Comparison of ENCODE assay signal across 30 cellular contexts in genomic region chr5:84303315-84303714, GRCh38.
DNase-seq lines count a peak whose midpoint lies in the region; ATAC-seq and TF ChIP-seq lines count a peak whose summit lies in the region.
"Had no signal": no experiment of that assay in that cellular context is flagged by ENCODE, and none has a peak within 500 bp of the region (broad histone marks: within the 10 kb centered on the region; RNA-seq: fewer than 3 reads in every experiment).

No MANE protein-coding gene starts in this region.

- no peak for TF ChIP-seq CTCF in PC-3 (conservative IDR thresholded peaks at IDR 0.05; ENCODE audit: low read depth, low read length)
- TF ChIP-seq CTCF in chondrocyte (IDR thresholded peaks at IDR 0.05) = no peak

- ATAC-seq in PC-3 = peak; percentile 35
- ATAC-seq in stimulated activated memory B cell treated with anti-CD40 and anti-IgM and Interleukin-4, amounts not matched to agents 10 μg/mL and 1 μg/mL and 100 μg/mL, for 72 hours = no peak
- no peak for ATAC-seq in naive thymus-derived CD8-positive, alpha-beta T cell
- no peak for ATAC-seq in HG02642 (IDR thresholded peaks at IDR 0.05; ENCODE audit: poor library complexity, unreplicated experiment)
- no peak for ATAC-seq in activated naive CD8-positive, alpha-beta T cell treated with anti-CD3 and anti-CD28 coated beads, Interleukin-2, amount 50 U/mL, for 24 hours
- ATAC-seq: activated CD8-positive, alpha-beta T cell treated with anti-CD3 and anti-CD28 coated beads for 36 hours; stimulated activated naive CD8-positive, alpha-beta T cell treated with anti-CD3 and anti-CD28 coated beads, Interleukin-15, amount 100 ng/mL, for 72 hours; T-helper 17 cell had no signal

- H3K4me2 ChIP-seq in PC-3 (ENCODE audit: low read length) = peak overlapping the region; percentile 61
- H3K4me2 ChIP-seq: BLaER1 had no signal

- H3K79me2 ChIP-seq in PC-3 (ENCODE audit: low read length) = no peaks in the 10 kb centered on the region

- no peak overlapping the region for H3K4me3 ChIP-seq in PC-3 (ENCODE audit: low read length)
- H3K4me3 ChIP-seq: BLaER1, SK-N-MC, skin epidermis, tibial artery had no signal

- no peaks in the 10 kb centered on the region for H3K9me2 ChIP-seq in PC-3 (replicated peaks; ENCODE audit: low read length)

- no peaks in the 10 kb centered on the region for H3K27me3 ChIP-seq in PC-3 (ENCODE audit: low read length)
- H3K27me3 ChIP-seq: BLaER1, tibial artery had no signal

- DNase-seq in ELR (ENCODE audit: low read depth) (peak; percentile 33), PC-3 (peak; percentile 75), chondrocyte (ENCODE audit: low spot score) (no peak), iris pigment epithelial cell (ENCODE audit: low read depth) (peak; percentile 18)
- no peak for DNase-seq in naive thymus-derived CD8-positive, alpha-beta T cell
- no peak for DNase-seq in activated naive CD8-positive, alpha-beta T cell treated with anti-CD3 and anti-CD28 coated beads, Interleukin-2, amount 50 U/mL, for 24 hours
- DNase-seq: ACHN; activated CD4-positive, alpha-beta T cell treated with anti-CD3 and anti-CD28 coated beads for 1 hour; activated CD8-positive, alpha-beta T cell treated with anti-CD3 and anti-CD28 coated beads for 36 hours; anterior cingulate cortex; DMS153; foreskin melanocyte; hypothalamus; KG1; NCI-H1417 treated with DMSO at 0.1 percent for 48 hours; NCI-H2081; NCI-H2227 treated with DMSO at 0.1 percent for 48 hours; RPMI8226; stimulated activated naive CD8-positive, alpha-beta T cell treated with anti-CD3 and anti-CD28 coated beads, Interleukin-15, amount 100 ng/mL, for 72 hours; T-helper 17 cell; tibial artery had no signal

- intact Hi-C loops in PC-3 (cut with micrococcal nuclease) = loop anchor here (5.0 to 10.0 kb wide), 2 partner anchors 34 to 61 kb away; no protein-coding TSS in a partner anchor

- no peak overlapping the region for H3K4me3 Mint-ChIP-seq in chondrocyte (ENCODE audit: unreplicated experiment)
- H3K4me3 Mint-ChIP-seq in stimulated activated memory B cell treated with anti-CD40 and anti-IgM and Interleukin-4, amounts not matched to agents 10 μg/mL and 1 μg/mL and 100 μg/mL, for 72 hours = no peak overlapping the region
- no peak overlapping the region for H3K4me3 Mint-ChIP-seq in naive thymus-derived CD8-positive, alpha-beta T cell
- H3K4me3 Mint-ChIP-seq in activated naive CD8-positive, alpha-beta T cell treated with anti-CD3 and anti-CD28 coated beads, Interleukin-2, amount 50 U/mL, for 24 hours = no peak overlapping the region
- H3K4me3 Mint-ChIP-seq: activated CD8-positive, alpha-beta T cell treated with anti-CD3 and anti-CD28 coated beads for 36 hours; activated naive CD4-positive, alpha-beta T cell treated with anti-CD3 and anti-CD28 coated beads, Interleukin-2, amount 50 U/mL, for 24 hours; central memory CD8-positive, alpha-beta T cell; nephron; stimulated activated naive CD8-positive, alpha-beta T cell treated with anti-CD3 and anti-CD28 coated beads, Interleukin-15, amount 100 ng/mL, for 72 hours; T-helper 17 cell had no signal

- no peak overlapping the region for H2AFZ ChIP-seq in PC-3 (ENCODE audit: low read length)

- 0 out of 2 replicates have a peak overlapping the region, but pooled peaks have one; percentile 20 for H3K27ac ChIP-seq in PC-3 (ENCODE audit: low read length)
- H3K27ac ChIP-seq: BLaER1, SK-N-MC, skin epidermis, tibial artery had no signal

- peak overlapping the region; percentile 4 for H3K27ac Mint-ChIP-seq in chondrocyte (ENCODE audit: unreplicated experiment)
- H3K27ac Mint-ChIP-seq in stimulated activated memory B cell treated with anti-CD40 and anti-IgM and Interleukin-4, amounts not matched to agents 10 μg/mL and 1 μg/mL and 100 μg/mL, for 72 hours = no peak overlapping the region
- H3K27ac Mint-ChIP-seq in naive thymus-derived CD8-positive, alpha-beta T cell = no peak overlapping the region
- H3K27ac Mint-ChIP-seq in activated naive CD8-positive, alpha-beta T cell treated with anti-CD3 and anti-CD28 coated beads, Interleukin-2, amount 50 U/mL, for 24 hours = no peak overlapping the region
- H3K27ac Mint-ChIP-seq: activated CD8-positive, alpha-beta T cell treated with anti-CD3 and anti-CD28 coated beads for 36 hours; activated naive CD4-positive, alpha-beta T cell treated with anti-CD3 and anti-CD28 coated beads, Interleukin-2, amount 50 U/mL, for 24 hours; activated T-helper 2 cell treated with anti-CD3 and anti-CD28 coated beads, Interferon-gamma antibody, Interleukin-2, Interleukin-4, amounts not matched to agents 10 μg/mL and 5 μg/mL and 100 μg/mL, durations not matched to agents 14 hours and 24 hours and 36 hours; nephron; stimulated activated naive CD8-positive, alpha-beta T cell treated with anti-CD3 and anti-CD28 coated beads, Interleukin-15, amount 100 ng/mL, for 72 hours; T-helper 17 cell had no signal

- H3K9me3 Mint-ChIP-seq in chondrocyte (ENCODE audit: low read depth) = peaks cover 3% of the 10 kb centered on the region
- peaks cover 3% of the 10 kb centered on the region for H3K9me3 Mint-ChIP-seq in stimulated activated memory B cell treated with anti-CD40 and anti-IgM and Interleukin-4, amounts not matched to agents 10 μg/mL and 1 μg/mL and 100 μg/mL, for 72 hours
- H3K9me3 Mint-ChIP-seq in naive thymus-derived CD8-positive, alpha-beta T cell = peaks cover 0 to 18% (median 0%) of the 10 kb centered on the region in 9 donors
- H3K9me3 Mint-ChIP-seq in activated naive CD8-positive, alpha-beta T cell treated with anti-CD3 and anti-CD28 coated beads, Interleukin-2, amount 50 U/mL, for 24 hours = no peaks in the 10 kb centered on the region
- H3K9me3 Mint-ChIP-seq: activated CD8-positive, alpha-beta T cell treated with anti-CD3 and anti-CD28 coated beads for 36 hours; activated T-helper 2 cell treated with anti-CD3 and anti-CD28 coated beads, Interferon-gamma antibody, Interleukin-2, Interleukin-4, amounts not matched to agents 10 μg/mL and 5 μg/mL and 100 μg/mL, durations not matched to agents 14 hours and 24 hours and 36 hours; nephron had no signal

- POLR2A ChIA-PET in PC-3 (lab: Charles Lee; ENCODE audit: unreplicated experiment) = interaction anchor here (0.6 kb wide), 1 partner anchor 968 kb away, joined by 4 read pairs; no protein-coding TSS in a partner anchor
- POLR2A ChIA-PET in naive thymus-derived CD8-positive, alpha-beta T cell (lab: Charles Lee) = no interaction called here

- peaks cover 4% of the 10 kb centered on the region for H3K36me3 Mint-ChIP-seq in chondrocyte (ENCODE audit: low read depth)
- H3K36me3 Mint-ChIP-seq in stimulated activated memory B cell treated with anti-CD40 and anti-IgM and Interleukin-4, amounts not matched to agents 10 μg/mL and 1 μg/mL and 100 μg/mL, for 72 hours = no peaks in the 10 kb centered on the region
- no peaks in the 10 kb centered on the region for H3K36me3 Mint-ChIP-seq in naive thymus-derived CD8-positive, alpha-beta T cell
- H3K36me3 Mint-ChIP-seq in activated naive CD8-positive, alpha-beta T cell treated with anti-CD3 and anti-CD28 coated beads, Interleukin-2, amount 50 U/mL, for 24 hours (ENCODE audit: low read depth) = no peaks in the 10 kb centered on the region
- H3K36me3 Mint-ChIP-seq: activated naive CD4-positive, alpha-beta T cell treated with anti-CD3 and anti-CD28 coated beads, Interleukin-2, amount 50 U/mL, for 24 hours had no signal

- no peaks in the 10 kb centered on the region for H3F3A ChIP-seq in PC-3 (ENCODE audit: low read length, unreplicated experiment)

- H3K27me3 Mint-ChIP-seq in chondrocyte (ENCODE audit: low read depth) = no peaks in the 10 kb centered on the region
- H3K27me3 Mint-ChIP-seq in stimulated activated memory B cell treated with anti-CD40 and anti-IgM and Interleukin-4, amounts not matched to agents 10 μg/mL and 1 μg/mL and 100 μg/mL, for 72 hours = no peaks in the 10 kb centered on the region
- no peaks in the 10 kb centered on the region for H3K27me3 Mint-ChIP-seq in naive thymus-derived CD8-positive, alpha-beta T cell
- no peaks in the 10 kb centered on the region for H3K27me3 Mint-ChIP-seq in activated naive CD8-positive, alpha-beta T cell treated with anti-CD3 and anti-CD28 coated beads, Interleukin-2, amount 50 U/mL, for 24 hours
- H3K27me3 Mint-ChIP-seq: activated CD8-positive, alpha-beta T cell treated with anti-CD3 and anti-CD28 coated beads for 36 hours; activated naive CD4-positive, alpha-beta T cell treated with anti-CD3 and anti-CD28 coated beads, Interleukin-2, amount 50 U/mL, for 24 hours; central memory CD8-positive, alpha-beta T cell; stimulated activated naive CD8-positive, alpha-beta T cell treated with anti-CD3 and anti-CD28 coated beads, Interleukin-15, amount 100 ng/mL, for 72 hours; T-helper 17 cell had no signal

- H4K20me1 ChIP-seq in PC-3 (ENCODE audit: low read length) = no peaks in the 10 kb centered on the region
- H4K20me1 ChIP-seq: BLaER1 had no signal

- no peak overlapping the region for H3K9ac ChIP-seq in PC-3 (ENCODE audit: low read length)
- H3K9ac ChIP-seq: BLaER1 had no signal

- H3K4me1 ChIP-seq in PC-3 (ENCODE audit: insufficient read depth, low read length) = peaks cover 30% of the 10 kb centered on the region
- H3K4me1 ChIP-seq: BLaER1 had no signal

- no TSS peak for BruUV-seq in PC-3 (replicated peaks; lab: Mats Ljungman, UMichigan)

- H3K9me3 ChIP-seq in PC-3 (ENCODE audit: low read length) = no peaks in the 10 kb centered on the region
- H3K9me3 ChIP-seq: BLaER1, tibial artery had no signal

- H3K4me1 Mint-ChIP-seq in chondrocyte (ENCODE audit: low read depth) = peaks cover 72% of the 10 kb centered on the region
- no peaks in the 10 kb centered on the region for H3K4me1 Mint-ChIP-seq in stimulated activated memory B cell treated with anti-CD40 and anti-IgM and Interleukin-4, amounts not matched to agents 10 μg/mL and 1 μg/mL and 100 μg/mL, for 72 hours
- H3K4me1 Mint-ChIP-seq in naive thymus-derived CD8-positive, alpha-beta T cell = no peaks in the 10 kb centered on the region
- no peaks in the 10 kb centered on the region for H3K4me1 Mint-ChIP-seq in activated naive CD8-positive, alpha-beta T cell treated with anti-CD3 and anti-CD28 coated beads, Interleukin-2, amount 50 U/mL, for 24 hours
- H3K4me1 Mint-ChIP-seq: activated naive CD4-positive, alpha-beta T cell treated with anti-CD3 and anti-CD28 coated beads, Interleukin-2, amount 50 U/mL, for 24 hours; central memory CD8-positive, alpha-beta T cell; stimulated activated naive CD8-positive, alpha-beta T cell treated with anti-CD3 and anti-CD28 coated beads, Interleukin-15, amount 100 ng/mL, for 72 hours; T-helper 17 cell had no signal

- H3K36me3 ChIP-seq in PC-3 (ENCODE audit: low read depth, low read length) = no peaks in the 10 kb centered on the region
- H3K36me3 ChIP-seq: BLaER1, tibial artery had no signal

- CTCF ChIA-PET in PC-3 (lab: Charles Lee) = no interaction called here

Comparison
In these comparisons a context has a peak if more than half of its experiments do, and no peak if none do; other contexts are left out.
1. DNase-seq: peak in ELR (single experiment), PC-3 (single experiment) and iris pigment epithelial cell (single experiment); none in chondrocyte (single experiment), naive thymus-derived CD8-positive, alpha-beta T cell (0 of 10) and activated naive CD8-positive, alpha-beta T cell treated with anti-CD3 and anti-CD28 coated beads, Interleukin-2, amount 50 U/mL, for 24 hours (single experiment).